In the genomic region with DNA sequence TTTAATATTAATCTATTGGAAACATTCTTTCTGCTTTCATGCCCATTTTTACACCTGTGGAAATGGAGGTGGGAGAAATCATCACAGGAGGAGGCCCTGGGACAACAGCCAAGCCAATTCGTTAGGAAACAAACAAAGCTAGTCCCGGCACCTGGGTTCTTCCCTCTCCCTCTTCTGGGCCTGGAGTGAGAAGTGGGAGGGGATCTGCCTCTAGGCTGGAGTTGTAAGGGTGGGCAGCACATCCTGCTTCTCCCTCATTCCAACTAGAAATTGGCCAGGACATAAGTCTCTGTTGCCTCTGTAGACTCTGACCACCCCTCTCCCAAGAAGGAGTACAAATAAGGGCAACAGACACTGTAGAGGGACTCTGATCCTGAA, we compare ENCODE assay signal across 27 cellular contexts. TPM values are rescaled to one million over a fixed set of nuclear protein-coding genes. Genes with fewer than 3 reads are reported as not detected.
DNase-seq lines count a peak whose midpoint lies in the region; ATAC-seq, FAIRE-seq and TF ChIP-seq lines count a peak whose summit lies in the region.
"Had no signal": no experiment of that assay in that cellular context is flagged by ENCODE, and none has a peak within 500 bp of the region (broad histone marks: within the 10 kb centered on the region; RNA-seq: fewer than 3 reads in every experiment).

No MANE protein-coding gene starts in this region.

- H3K27ac Mint-ChIP-seq in progenitor cell of endocrine pancreas = no peak overlapping the region
- H3K27ac Mint-ChIP-seq: CD4-positive, alpha-beta T cell; dendritic cell treated with granulocyte-macrophage colony-stimulating factor and Interleukin-4, amounts not matched to agents 40 ng/mL and 50 ng/mL, for 4 days; endodermal cell; T-helper 17 cell had no signal

- ATAC-seq in HepG2 (no peak; the same call in 1 of the 3 replicates), right lobe of liver (no peak), K562 (peak; percentile 34; the same call in 1 of the 3 replicates)
- ATAC-seq: T-helper 17 cell had no signal

- DNase-seq in HepG2 (ENCODE audit: low spot score) (no peak), right lobe of liver (no peak), NCI-H2196 treated with DMSO at 0.1 percent for 48 hours (lab: John Stamatoyannopoulos, UW; ENCODE audit: unreplicated experiment) (peak; percentile 3), K562 (ENCODE audit: extremely low read depth in 1 of 4, low spot score in 3 of 4) (no peak), thyroid gland (peak; percentile 12 to 44), A673 (ENCODE audit: low spot score) (no peak), progenitor cell of endocrine pancreas (ENCODE audit: low spot score, unreplicated experiment) (no peak), NCI-H82 (lab: John Stamatoyannopoulos, UW) (no peak)
- DNase-seq: activated CD4-positive, alpha-beta T cell treated with anti-CD3 and anti-CD28 coated beads, Interleukin-2, amount 50 U/mL, for 48 hours; activated CD4-positive, CD25-positive, alpha-beta regulatory T cell treated with anti-CD3 and anti-CD28 coated beads, Interleukin-2, amount 50 U/mL, for 72 hours; activated naive CD4-positive, alpha-beta T cell treated with Interleukin-2 at 50 U/mL for 16 hours; CD4-positive, alpha-beta T cell; endodermal cell; glutamatergic neuron; islet precursor cell; left ventricle myocardium inferior; mesenchymal stem cell; NCI-H1436; SK-N-SH; stimulated activated CD4-positive, alpha-beta T cell treated with anti-CD3 and anti-CD28 coated beads, Interleukin-2, amount 100 ng/mL, for 48 hours; T-helper 17 cell had no signal

- intact Hi-C loops in HepG2 (cut with micrococcal nuclease; ENCODE audit: unreplicated experiment) = no loop called here
- intact Hi-C loops in right lobe of liver (cut with DNase I) = no loop called here
- intact Hi-C loops in K562 (cut with micrococcal nuclease) = loop anchor here (2.0 to 5.0 kb wide), 2 partner anchors 190 to 193 kb away; no protein-coding TSS in a partner anchor
- intact Hi-C loops in thyroid gland (cut with DNase I) = no loop called here
- intact Hi-C loops in A673 (cut with micrococcal nuclease; ENCODE audit: unreplicated experiment) = no loop called here

- WGBS in HepG2 (ENCODE audit: low lambda C conversion rate) = 3% methylated on average over 2 of the region's 2 CpGs
- WGBS in right lobe of liver (ENCODE audit: insufficient coverage, low coverage, low lambda C conversion rate, missing lambda C conversion rate) = 48% methylated on average over 2 of the region's 2 CpGs
- 54% methylated on average over 2 of the region's 2 CpGs for WGBS in K562 (ENCODE audit: insufficient coverage, low coverage, missing lambda C conversion rate)
- 32 to 49% methylated on average over 2 of the region's 2 CpGs for WGBS in thyroid gland, 2 donors

- H3K4me1 ChIP-seq in HepG2 (ENCODE audit: insufficient read depth, low read length) (no peaks in the 10 kb centered on the region), right lobe of liver (no peaks in the 10 kb centered on the region), K562 (replicated peaks in 1 of 2; ENCODE audit: control insufficient read depth in 2 of 2, insufficient read depth in 2 of 2, low read length in 2 of 2) (peaks cover 0 to 3% of the 10 kb centered on the region in 2 experiments; a peak in 1 of 5 replicates), thyroid gland (no peaks in the 10 kb centered on the region), A673 (ENCODE audit: insufficient read depth, low read length, poor library complexity, severe bottlenecking) (no peaks in the 10 kb centered on the region)
- H3K4me1 ChIP-seq: left ventricle myocardium inferior, parathyroid adenoma, right atrium auricular region, tibial nerve had no signal

- H3K9me3 ChIP-seq in HepG2 (ENCODE audit: low read length) = no peaks in the 10 kb centered on the region
- H3K9me3 ChIP-seq in right lobe of liver = no peaks in the 10 kb centered on the region
- H3K9me3 ChIP-seq in K562 (replicated peaks; ENCODE audit: control insufficient read depth, insufficient read depth, low read depth, low read length) = no peaks in the 10 kb centered on the region
- H3K9me3 ChIP-seq in thyroid gland = no peaks in the 10 kb centered on the region
- H3K9me3 ChIP-seq in A673 (ENCODE audit: low read depth, low read length, poor library complexity, severe bottlenecking) = no peaks in the 10 kb centered on the region
- H3K9me3 ChIP-seq: right atrium auricular region, SK-N-SH had no signal

- in situ Hi-C loops in HepG2 (cut with HindIII; ENCODE audit: extremely low pct_ligation_motif_present, low pct_unique_long_range_greater_than_20kb) = no loop called here
- in situ Hi-C loops in K562 (cut with MboI) = no loop called here

- peaks cover 1% of the 10 kb centered on the region for H3K4me1 Mint-ChIP-seq in progenitor cell of endocrine pancreas (ENCODE audit: low read depth)
- H3K4me1 Mint-ChIP-seq: central memory CD8-positive, alpha-beta T cell; T-helper 17 cell had no signal

- H3K27me3 ChIP-seq in HepG2 (ENCODE audit: control insufficient read depth in 1 of 2, insufficient read depth in 2 of 2, low read length in 2 of 2) (no peaks in the 10 kb centered on the region; a peak in 2 of 5 replicates), right lobe of liver (no peaks in the 10 kb centered on the region), K562 (ENCODE audit: control insufficient read depth in 2 of 2, insufficient read depth in 2 of 2, low read length in 2 of 2) (no peaks in the 10 kb centered on the region), thyroid gland (no peaks in the 10 kb centered on the region), A673 (replicated peaks; ENCODE audit: insufficient read depth, low read depth, low read length, poor library complexity) (no peaks in the 10 kb centered on the region)
- H3K27me3 ChIP-seq: right atrium auricular region, tibial nerve had no signal

- TF ChIP-seq RAD21 in HepG2 (CRISPR knock-in tag; IDR thresholded peaks at IDR 0.05) = no peak
- no peak for TF ChIP-seq RAD21 in K562 (CRISPR knock-in tag; conservative IDR thresholded peaks at IDR 0.05 in 1 of 2, IDR thresholded peaks at IDR 0.05 in 1 of 2)

- peaks cover 5% of the 10 kb centered on the region for H3K27me3 Mint-ChIP-seq in progenitor cell of endocrine pancreas
- H3K27me3 Mint-ChIP-seq: CD4-positive, alpha-beta T cell; central memory CD8-positive, alpha-beta T cell; dendritic cell treated with granulocyte-macrophage colony-stimulating factor and Interleukin-4, amounts not matched to agents 40 ng/mL and 50 ng/mL, for 4 days had no signal

- H3K27ac ChIP-seq in HepG2 (ENCODE audit: extremely low read length, insufficient read depth, low read length) = no peak overlapping the region
- no peak overlapping the region for H3K27ac ChIP-seq in right lobe of liver
- no peak overlapping the region for H3K27ac ChIP-seq in K562 (ENCODE audit: extremely low read depth, low read depth, low read length)
- H3K27ac ChIP-seq in thyroid gland = peak overlapping the region in 1 of 3 donors; percentile 63
- H3K27ac ChIP-seq in A673 (ENCODE audit: low read depth, low read length, poor library complexity, severe bottlenecking) = no peak overlapping the region
- H3K27ac ChIP-seq: left ventricle myocardium inferior, parathyroid adenoma, right atrium auricular region, tibial nerve had no signal

- H3K36me3 Mint-ChIP-seq in progenitor cell of endocrine pancreas (ENCODE audit: insufficient read depth) = no peaks in the 10 kb centered on the region

- H3K4me3 Mint-ChIP-seq in progenitor cell of endocrine pancreas (ENCODE audit: low read depth) = no peak overlapping the region
- H3K4me3 Mint-ChIP-seq: CD4-positive, alpha-beta T cell; central memory CD8-positive, alpha-beta T cell; dendritic cell treated with granulocyte-macrophage colony-stimulating factor and Interleukin-4, amounts not matched to agents 40 ng/mL and 50 ng/mL, for 4 days; endodermal cell; T-helper 17 cell had no signal

- no peaks in the 10 kb centered on the region for H3K9me1 ChIP-seq in K562 (ENCODE audit: control insufficient read depth, insufficient read depth, low read length)

- FAIRE-seq in HepG2 (lab: Jason Lieb, UNC) = no peak
- no peak for FAIRE-seq in K562 (lab: Jason Lieb, UNC)
- FAIRE-seq: D721Med had no signal

- H3K79me2 ChIP-seq in HepG2 (ENCODE audit: insufficient read depth, low read length) (no peaks in the 10 kb centered on the region), K562 (ENCODE audit: control insufficient read depth, insufficient read depth, low read length) (no peaks in the 10 kb centered on the region)
- H3K79me2 ChIP-seq: parathyroid adenoma had no signal

- POLR2A ChIA-PET in HepG2 (lab: Yijun Ruan, JAX) = no interaction called here
- POLR2A ChIA-PET in K562 (lab: Yijun Ruan, JAX) = interaction anchor here (5.3 kb wide), 1 partner anchor 12 kb away, joined by 27 read pairs; no protein-coding TSS in a partner anchor
- POLR2A ChIA-PET in A673 (lab: Charles Lee; ENCODE audit: low non-redundant PET) = no interaction called here

- no peak overlapping the region for H3K4me3 ChIP-seq in HepG2 (replicated peaks in 1 of 3; ENCODE audit: insufficient read depth in 1 of 3, low read depth in 2 of 3, low read length in 3 of 3)
- H3K4me3 ChIP-seq in right lobe of liver = no peak overlapping the region
- H3K4me3 ChIP-seq in K562 = no peak overlapping the region
- no peak overlapping the region for H3K4me3 ChIP-seq in thyroid gland (replicated peaks in 1 of 3)
- H3K4me3 ChIP-seq in A673 (ENCODE audit: low read depth, low read length, poor library complexity, severe bottlenecking) = no peak overlapping the region
- H3K4me3 ChIP-seq: left ventricle myocardium inferior, right atrium auricular region, tibial nerve had no signal

- H4K20me1 ChIP-seq in HepG2 (ENCODE audit: insufficient read depth, low read length) (no peaks in the 10 kb centered on the region), K562 (replicated peaks; ENCODE audit: control insufficient read depth, insufficient read depth, low read length) (no peaks in the 10 kb centered on the region)

- H3K9ac ChIP-seq in HepG2 (ENCODE audit: insufficient read depth, low read depth, low read length) (no peak overlapping the region), K562 (ENCODE audit: insufficient read depth in 1 of 2, low read depth in 2 of 2, low read length in 2 of 2) (peak overlapping the region in 1 of 2 experiments; percentile 57; a peak in 1 of 4 replicates)
- H3K9ac ChIP-seq: parathyroid adenoma, SK-N-SH had no signal

- no peak for TF ChIP-seq POLR2A in HepG2 (IDR thresholded peaks at IDR 0.05; ENCODE audit: insufficient read depth in 1 of 2, low read depth in 2 of 2, low read length in 2 of 2)
- TF ChIP-seq POLR2A in right lobe of liver (IDR thresholded peaks at IDR 0.05) = no peak
- no peak for TF ChIP-seq POLR2A in K562 (conservative IDR thresholded peaks at IDR 0.05)
- no peak for TF ChIP-seq POLR2A in thyroid gland (IDR thresholded peaks at IDR 0.05)

- no peaks in the 10 kb centered on the region for H3K36me3 ChIP-seq in HepG2 (replicated peaks in 1 of 2; ENCODE audit: control insufficient read depth in 1 of 2, insufficient read depth in 2 of 2, low read length in 2 of 2)
- H3K36me3 ChIP-seq in right lobe of liver = no peaks in the 10 kb centered on the region
- H3K36me3 ChIP-seq in K562 (ENCODE audit: control insufficient read depth, insufficient read depth, low read length) = no peaks in the 10 kb centered on the region
- H3K36me3 ChIP-seq in thyroid gland = no peaks in the 10 kb centered on the region
- H3K36me3 ChIP-seq in A673 (ENCODE audit: insufficient read depth, low read length, poor library complexity, severe bottlenecking) = no peaks in the 10 kb centered on the region
- H3K36me3 ChIP-seq: left ventricle myocardium inferior, right atrium auricular region, tibial nerve had no signal

- H3K4me2 ChIP-seq in HepG2 (ENCODE audit: low read depth, low read length) (peak overlapping the region; percentile 7; the same call in 1 of the 2 replicates), K562 (ENCODE audit: insufficient read depth, low read length) (no peak overlapping the region)
- H3K4me2 ChIP-seq: SK-N-SH had no signal

- no peak for TF ChIP-seq EP300 in HepG2 (IDR thresholded peaks at IDR 0.05; ENCODE audit: low read depth in 2 of 2, low read length in 2 of 2)
- no peak for TF ChIP-seq EP300 in HepG2 (CRISPR knock-in tag; IDR thresholded peaks at IDR 0.05; ENCODE audit: borderline replicate concordance)
- no peak for TF ChIP-seq EP300 in K562 (IDR thresholded peaks at IDR 0.05; ENCODE audit: low read length)

- H2AFZ ChIP-seq in HepG2 (ENCODE audit: low read length) = no peak overlapping the region
- H2AFZ ChIP-seq in K562 (ENCODE audit: low read depth, low read length) = peak overlapping the region; percentile 2; the same call in 1 of the 2 replicates
- H2AFZ ChIP-seq: parathyroid adenoma had no signal

- BruUV-seq in HepG2 (replicated peaks; lab: Mats Ljungman, UMichigan) (no TSS peak), K562 (replicated peaks; lab: Mats Ljungman, UMichigan) (no TSS peak), A673 (replicated peaks; lab: Mats Ljungman, UMichigan) (no TSS peak)

- TF ChIP-seq CTCF in HepG2 (CRISPR knock-in tag; IDR thresholded peaks at IDR 0.05) (no peak), right lobe of liver (IDR thresholded peaks at IDR 0.05) (no peak), K562 (IDR thresholded peaks at IDR 0.05 in 2 of 3, conservative IDR thresholded peaks at IDR 0.05 in 1 of 3; ENCODE audit: insufficient read depth in 2 of 3, low read depth in 1 of 3, low read length in 3 of 3) (no peak), thyroid gland (IDR thresholded peaks at IDR 0.05) (no peak), A673 (conservative IDR thresholded peaks at IDR 0.05; ENCODE audit: low read depth, low read length) (no peak), progenitor cell of endocrine pancreas (IDR thresholded peaks at IDR 0.05; ENCODE audit: unreplicated experiment) (no peak)

- CTCF ChIA-PET in HepG2 (lab: Yijun Ruan, JAX; ENCODE audit: low intra/inter-chr PET ratio, low total read pairs) (no interaction called here), K562 (lab: Yijun Ruan, JAX; ENCODE audit: low intra/inter-chr PET ratio) (no interaction called here), A673 (lab: Charles Lee) (no interaction called here)

- H3K9me3 Mint-ChIP-seq in progenitor cell of endocrine pancreas (ENCODE audit: low read depth) = no peaks in the 10 kb centered on the region
- H3K9me3 Mint-ChIP-seq: CD4-positive, alpha-beta T cell; central memory CD8-positive, alpha-beta T cell; dendritic cell treated with granulocyte-macrophage colony-stimulating factor and Interleukin-4, amounts not matched to agents 40 ng/mL and 50 ng/mL, for 4 days had no signal

RNA-seq across cellular contexts. Expression of a gene that starts 20.2 kb away (rescaled TPM):
- total RNA-seq in HepG2 (2016; rRNA removed; fragmentation: Illumina TruSeq; extraction: Trizol) (0.86 and 1.6 TPM in 2 replicates), right lobe of liver (10 to 100 TPM in 5 of 6 experiments, 1 to 10 TPM in 1; 8.0 to 22.5 (median 17.1) TPM), K562 (2014; rRNA removed) (3.0 and 3.3 TPM in 2 replicates), K562 (2014; rRNA removed; fragmentation: Illumina TruSeq; extraction: Trizol) (6.4 and 6.9 TPM in 2 replicates), K562 (2015; rRNA removed; fragmentation: Illumina TruSeq; extraction: Trizol) (4.2 and 4.4 TPM in 2 replicates), K562 (2021) (5.3 and 6.2 TPM in 2 replicates), thyroid gland (10 to 100 TPM; 29.8 to 60.1 (median 38.3) TPM), A673 (2021) (3.4 and 4.1 TPM in 2 replicates), progenitor cell of endocrine pancreas (15.1 and 15.4 TPM in 2 replicates)
- total RNA-seq in HepG2 (2016; cell fraction: cytosol; rRNA removed; fragmentation: Illumina TruSeq; extraction: Trizol; ENCODE audit: low read depth) = 0.09 and 0.10 TPM in 2 replicates
- total RNA-seq in HepG2 (2016; cell fraction: insoluble cytoplasmic fraction; rRNA removed; fragmentation: Illumina TruSeq; extraction: Trizol) = 1.1 and 1.6 TPM in 2 replicates
- 0.31 and 0.96 TPM in 2 replicates for total RNA-seq in HepG2 (2016; cell fraction: membrane; rRNA removed; fragmentation: Illumina TruSeq; extraction: Trizol)
- total RNA-seq in HepG2 (2016; cell fraction: nucleus; rRNA removed; fragmentation: Illumina TruSeq; extraction: Trizol) = 2.3 and 2.4 TPM in 2 replicates
- polyA plus RNA-seq in HepG2 (2011; rRNA removed) (1.9 and 2.1 TPM in 2 replicates), K562 (2011; rRNA removed) (0.55 and 0.59 TPM in 2 replicates), K562 (2014; fragmentation: Illumina TruSeq; extraction: Trizol) (6.1 and 6.3 TPM in 2 replicates), K562 (2014; fragmentation: Nextera tagmentation; extraction: Ambion mirVana) (1 to 10 TPM; 2.3 TPM), K562 (2014; rRNA removed) (5.0 and 6.4 TPM in 2 replicates)
- polyA plus RNA-seq in HepG2 (2011; cell fraction: cytosol; rRNA removed) = 0.56 and 1.4 TPM in 2 replicates
- 1.2 and 1.8 TPM in 2 replicates for polyA plus RNA-seq in HepG2 (2011; cell fraction: nucleus; rRNA removed)
- 3.9 and 5.0 TPM in 2 replicates for polyA plus RNA-seq in HepG2 (2012)
- 0.08 and 0.12 TPM in 2 replicates for polyA plus RNA-seq in HepG2 (2016; cell fraction: cytosol; fragmentation: Illumina TruSeq; extraction: Trizol; ENCODE audit: low read depth)
- 0.70 and 0.93 TPM in 2 replicates for polyA plus RNA-seq in HepG2 (2016; cell fraction: insoluble cytoplasmic fraction; fragmentation: Illumina TruSeq; extraction: Trizol; ENCODE audit: low read depth)
- 0.16 and 0.22 TPM in 2 replicates for polyA plus RNA-seq in HepG2 (2016; cell fraction: membrane; fragmentation: Illumina TruSeq; extraction: Trizol; ENCODE audit: low read depth)
- polyA plus RNA-seq in HepG2 (2016; cell fraction: nucleus; fragmentation: Illumina TruSeq; extraction: Trizol; ENCODE audit: insufficient read depth, low read depth) = 3.3 and 4.7 TPM in 2 replicates
- 0.51 and 0.78 TPM in 2 replicates for polyA minus RNA-seq in HepG2 (2011; rRNA and poly(A)+ RNA removed; ENCODE audit: low replicate concordance)
- 2.4 and 3.9 TPM in 2 replicates for polyA minus RNA-seq in HepG2 (2011; cell fraction: cytosol; rRNA and poly(A)+ RNA removed)
- polyA minus RNA-seq in HepG2 (2011; cell fraction: nucleus; rRNA and poly(A)+ RNA removed) = 4.4 and 4.7 TPM in 2 replicates
- 2.2 and 8.7 TPM in 2 replicates for total RNA-seq in K562 (2011; cell fraction: chromatin; rRNA removed; ENCODE audit: low replicate concordance)
- 1.2 and 2.6 TPM in 2 replicates for total RNA-seq in K562 (2011; cell fraction: nucleolus; rRNA removed)
- total RNA-seq in K562 (2011; cell fraction: nucleoplasm; rRNA removed) = 4.0 and 4.7 TPM in 2 replicates
- polyA plus RNA-seq in K562 (2011; cell fraction: cytosol; rRNA removed) = 0.12 and 0.21 TPM in 2 replicates
- 0.37 and 0.62 TPM in 2 replicates for polyA plus RNA-seq in K562 (2011; cell fraction: nucleus; rRNA removed)
- polyA plus RNA-seq in K562 (2012) = 2.9 and 6.9 TPM in 2 replicates
- 0.67 and 1.2 TPM in 2 replicates for polyA minus RNA-seq in K562 (2011; rRNA and poly(A)+ RNA removed)
- polyA minus RNA-seq in K562 (2011; cell fraction: cytosol; rRNA and poly(A)+ RNA removed) = 0.36 and 1.0 TPM in 2 replicates
- 0.54 and 0.89 TPM in 2 replicates for polyA minus RNA-seq in K562 (2011; cell fraction: nucleus; rRNA and poly(A)+ RNA removed)

Comparison
In these comparisons a context has a peak if more than half of its experiments do, and no peak if none do; other contexts are left out.
1. DNase-seq: peak in NCI-H2196 treated with DMSO at 0.1 percent for 48 hours (single experiment) and thyroid gland (2 of 2); none in HepG2 (single experiment), right lobe of liver (0 of 3), K562 (0 of 4), A673 (single experiment), progenitor cell of endocrine pancreas (single experiment) and NCI-H82 (single experiment).